ENCODE assay signal across 1 cellular context in genomic region chr11:130511765-130512164, GRCh38.
TF ChIP-seq lines count a peak whose summit lies in the region.

No MANE protein-coding gene starts in this region.

TF ChIP-seq in SK-N-SH, 30 proteins besides CTCF, POLR2A, EP300 and RAD21 (continued from another document):
- TF ChIP-seq ZBTB33 (IDR thresholded peaks at IDR 0.05; ENCODE audit: borderline replicate concordance, low read depth) (no peak), CHD2 (IDR thresholded peaks at IDR 0.05; ENCODE audit: low read length, partially characterized antibody) (no peak), FOSL2 (IDR thresholded peaks at IDR 0.05; ENCODE audit: borderline replicate concordance, low read depth) (no peak), FOXM1 (IDR thresholded peaks at IDR 0.05; ENCODE audit: low read depth) (no peak), TEAD4 (IDR thresholded peaks at IDR 0.05; ENCODE audit: borderline replicate concordance, insufficient read depth) (no peak), RXRA (IDR thresholded peaks at IDR 0.05; ENCODE audit: borderline replicate concordance, low read depth) (no peak), SMC3 (IDR thresholded peaks at IDR 0.05; ENCODE audit: low read depth, low read length) (no peak), TAF1 (IDR thresholded peaks at IDR 0.05; ENCODE audit: borderline replicate concordance, low read depth, low read length) (no peak), MEF2A (IDR thresholded peaks at IDR 0.05; ENCODE audit: borderline replicate concordance, low read depth) (no peak), NFIC (IDR thresholded peaks at IDR 0.05; ENCODE audit: borderline replicate concordance) (no peak), MAX (IDR thresholded peaks at IDR 0.05; ENCODE audit: low read depth) (no peak)
TF ChIP-seq in SK-N-SH: peak in this region for 0.
